In genomic region chr1:9910425-9911178, GRCh38 we compare ENCODE assay signal across 1 cellular context.
TF ChIP-seq lines count a peak whose summit lies in the region.

No MANE protein-coding gene starts in this region.

TF ChIP-seq in HepG2, 621 proteins besides CTCF, POLR2A, EP300 and RAD21 (continued from another document and continues in another):
- TF ChIP-seq, protein P1, sequence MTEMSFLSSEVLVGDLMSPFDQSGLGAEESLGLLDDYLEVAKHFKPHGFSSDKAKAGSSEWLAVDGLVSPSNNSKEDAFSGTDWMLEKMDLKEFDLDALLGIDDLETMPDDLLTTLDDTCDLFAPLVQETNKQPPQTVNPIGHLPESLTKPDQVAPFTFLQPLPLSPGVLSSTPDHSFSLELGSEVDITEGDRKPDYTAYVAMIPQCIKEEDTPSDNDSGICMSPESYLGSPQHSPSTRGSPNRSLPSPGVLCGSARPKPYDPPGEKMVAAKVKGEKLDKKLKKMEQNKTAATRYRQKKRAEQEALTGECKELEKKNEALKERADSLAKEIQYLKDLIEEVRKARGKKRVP (CRISPR knock-in tag; IDR thresholded peaks at IDR 0.05) = no peak
- no peak for TF ChIP-seq RFX1 (IDR thresholded peaks at IDR 0.05)
- TF ChIP-seq MED13 (CRISPR knock-in tag; IDR thresholded peaks at IDR 0.05) = no peak
- no peak; the same call in 1 of the 2 replicates for TF ChIP-seq ZBTB20 (CRISPR knock-in tag; IDR thresholded peaks at IDR 0.05; ENCODE audit: borderline replicate concordance, low read depth)
- TF ChIP-seq ZNF121 (CRISPR knock-in tag; IDR thresholded peaks at IDR 0.05) = no peak
- peak; percentile 51; the same call in 1 of the 2 replicates for TF ChIP-seq ZNF607 (CRISPR knock-in tag; IDR thresholded peaks at IDR 0.05; ENCODE audit: borderline replicate concordance)
- TF ChIP-seq ZBTB21 (CRISPR knock-in tag; IDR thresholded peaks at IDR 0.05) = no peak
- no peak for TF ChIP-seq HOXA7 (CRISPR knock-in tag; IDR thresholded peaks at IDR 0.05)
- TF ChIP-seq KLF9 (CRISPR knock-in tag; IDR thresholded peaks at IDR 0.05; ENCODE audit: low read depth) = no peak
- 0 out of 2 replicates have a peak, but pooled peaks have one; percentile 52 for TF ChIP-seq ZSCAN12 (CRISPR knock-in tag; IDR thresholded peaks at IDR 0.05)
- peak; percentile 56 for TF ChIP-seq HOXD1 (CRISPR knock-in tag; IDR thresholded peaks at IDR 0.05)
- TF ChIP-seq, protein P2, sequence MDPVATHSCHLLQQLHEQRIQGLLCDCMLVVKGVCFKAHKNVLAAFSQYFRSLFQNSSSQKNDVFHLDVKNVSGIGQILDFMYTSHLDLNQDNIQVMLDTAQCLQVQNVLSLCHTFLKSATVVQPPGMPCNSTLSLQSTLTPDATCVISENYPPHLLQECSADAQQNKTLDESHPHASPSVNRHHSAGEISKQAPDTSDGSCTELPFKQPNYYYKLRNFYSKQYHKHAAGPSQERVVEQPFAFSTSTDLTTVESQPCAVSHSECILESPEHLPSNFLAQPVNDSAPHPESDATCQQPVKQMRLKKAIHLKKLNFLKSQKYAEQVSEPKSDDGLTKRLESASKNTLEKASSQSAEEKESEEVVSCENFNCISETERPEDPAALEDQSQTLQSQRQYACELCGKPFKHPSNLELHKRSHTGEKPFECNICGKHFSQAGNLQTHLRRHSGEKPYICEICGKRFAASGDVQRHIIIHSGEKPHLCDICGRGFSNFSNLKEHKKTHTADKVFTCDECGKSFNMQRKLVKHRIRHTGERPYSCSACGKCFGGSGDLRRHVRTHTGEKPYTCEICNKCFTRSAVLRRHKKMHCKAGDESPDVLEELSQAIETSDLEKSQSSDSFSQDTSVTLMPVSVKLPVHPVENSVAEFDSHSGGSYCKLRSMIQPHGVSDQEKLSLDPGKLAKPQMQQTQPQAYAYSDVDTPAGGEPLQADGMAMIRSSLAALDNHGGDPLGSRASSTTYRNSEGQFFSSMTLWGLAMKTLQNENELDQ (CRISPR knock-in tag; IDR thresholded peaks at IDR 0.05; ENCODE audit: borderline replicate concordance) = no peak
- no peak for TF ChIP-seq THAP7 (CRISPR knock-in tag; IDR thresholded peaks at IDR 0.05)
- peak; percentile 70; the same call in 1 of the 2 replicates for TF ChIP-seq ZNF264 (CRISPR knock-in tag; IDR thresholded peaks at IDR 0.05)
- TF ChIP-seq, protein P3, sequence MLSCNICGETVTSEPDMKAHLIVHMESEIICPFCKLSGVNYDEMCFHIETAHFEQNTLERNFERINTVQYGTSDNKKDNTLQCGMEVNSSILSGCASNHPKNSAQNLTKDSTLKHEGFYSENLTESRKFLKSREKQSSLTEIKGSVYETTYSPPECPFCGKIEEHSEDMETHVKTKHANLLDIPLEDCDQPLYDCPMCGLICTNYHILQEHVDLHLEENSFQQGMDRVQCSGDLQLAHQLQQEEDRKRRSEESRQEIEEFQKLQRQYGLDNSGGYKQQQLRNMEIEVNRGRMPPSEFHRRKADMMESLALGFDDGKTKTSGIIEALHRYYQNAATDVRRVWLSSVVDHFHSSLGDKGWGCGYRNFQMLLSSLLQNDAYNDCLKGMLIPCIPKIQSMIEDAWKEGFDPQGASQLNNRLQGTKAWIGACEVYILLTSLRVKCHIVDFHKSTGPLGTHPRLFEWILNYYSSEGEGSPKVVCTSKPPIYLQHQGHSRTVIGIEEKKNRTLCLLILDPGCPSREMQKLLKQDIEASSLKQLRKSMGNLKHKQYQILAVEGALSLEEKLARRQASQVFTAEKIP (CRISPR knock-in tag; IDR thresholded peaks at IDR 0.05; ENCODE audit: borderline replicate concordance) = no peak
- TF ChIP-seq ZFP91 (CRISPR knock-in tag; IDR thresholded peaks at IDR 0.05; ENCODE audit: borderline replicate concordance) = no peak; the same call in 1 of the 2 replicates
- no peak for TF ChIP-seq SNAPC5 (CRISPR knock-in tag; IDR thresholded peaks at IDR 0.05; ENCODE audit: borderline replicate concordance)
- TF ChIP-seq SOX13 (IDR thresholded peaks at IDR 0.05) = no peak
- TF ChIP-seq SOX13 (CRISPR knock-in tag; conservative IDR thresholded peaks at IDR 0.05 in 1 of 2, IDR thresholded peaks at IDR 0.05 in 1 of 2) = peak in 1 of 2 experiments; percentile 8; a peak in 1 of 4 replicates
- TF ChIP-seq, protein P4, sequence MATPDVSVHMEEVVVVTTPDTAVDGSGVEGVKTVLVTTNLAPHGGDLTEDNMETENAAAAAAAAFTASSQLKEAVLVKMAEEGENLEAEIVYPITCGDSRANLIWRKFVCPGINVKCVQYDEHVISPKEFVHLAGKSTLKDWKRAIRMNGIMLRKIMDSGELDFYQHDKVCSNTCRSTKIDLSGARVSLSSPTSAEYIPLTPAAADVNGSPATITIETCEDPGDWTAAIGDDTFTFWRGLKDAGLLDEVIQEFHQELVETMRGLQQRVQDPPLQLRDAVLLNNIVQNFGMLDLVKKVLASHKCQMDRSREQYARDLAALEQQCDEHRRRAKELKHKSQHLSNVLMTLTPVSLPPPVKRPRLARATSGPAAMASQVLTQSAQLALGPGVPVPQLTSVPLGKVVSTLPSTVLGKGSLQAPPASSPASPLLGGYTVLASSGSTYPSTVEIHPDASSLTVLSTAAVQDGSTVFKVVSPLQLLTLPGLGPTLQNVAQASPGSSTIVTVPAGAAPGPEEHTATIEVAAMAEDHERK (CRISPR knock-in tag; IDR thresholded peaks at IDR 0.05; ENCODE audit: low read depth) = no peak
- no peak for TF ChIP-seq ISX (CRISPR knock-in tag; conservative IDR thresholded peaks at IDR 0.05)
- TF ChIP-seq SRY (CRISPR knock-in tag; IDR thresholded peaks at IDR 0.05) = no peak
- no peak for TF ChIP-seq RBM22 (optimal IDR thresholded peaks at IDR 0.05; ENCODE audit: low read length)
- no peak for TF ChIP-seq ZFP1 (CRISPR knock-in tag; IDR thresholded peaks at IDR 0.05)
- 0 out of 2 replicates have a peak, but pooled peaks have one; percentile 35 for TF ChIP-seq AKAP8 (CRISPR knock-in tag; IDR thresholded peaks at IDR 0.05)
- TF ChIP-seq ZZZ3 (CRISPR knock-in tag; IDR thresholded peaks at IDR 0.05; ENCODE audit: borderline replicate concordance) = no peak
- TF ChIP-seq NFIB (CRISPR knock-in tag; IDR thresholded peaks at IDR 0.05; ENCODE audit: borderline replicate concordance) = no peak
- TF ChIP-seq HOXA9 (CRISPR knock-in tag; IDR thresholded peaks at IDR 0.05; ENCODE audit: borderline replicate concordance) = no peak
- TF ChIP-seq ETV6 (CRISPR knock-in tag; conservative IDR thresholded peaks at IDR 0.05) = no peak; the same call in 1 of the 2 replicates
- TF ChIP-seq, protein P5, sequence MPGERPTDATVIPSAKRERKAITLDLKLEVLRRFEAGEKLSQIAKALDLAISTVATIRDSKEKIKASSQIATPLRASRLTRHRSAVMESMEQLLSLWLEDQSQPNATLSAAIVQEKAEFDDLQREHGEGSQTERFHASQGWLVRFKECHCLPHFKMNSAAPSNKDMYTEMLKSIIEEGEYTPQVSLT (CRISPR knock-in tag; IDR thresholded peaks at IDR 0.05; ENCODE audit: borderline replicate concordance, low read depth) = no peak
- TF ChIP-seq ZNF557 (CRISPR knock-in tag; IDR thresholded peaks at IDR 0.05) = 0 out of 2 replicates have a peak, but pooled peaks have one; percentile 75
- peak; percentile 71; the same call in 1 of the 2 replicates for TF ChIP-seq ATF7-NPFF (CRISPR knock-in tag; IDR thresholded peaks at IDR 0.05; ENCODE audit: low read depth)
- 0 out of 2 replicates have a peak, but pooled peaks have one; percentile 20 for TF ChIP-seq ETV5 (CRISPR knock-in tag; IDR thresholded peaks at IDR 0.05; ENCODE audit: borderline replicate concordance)
- TF ChIP-seq STAG1 (CRISPR knock-in tag; IDR thresholded peaks at IDR 0.05) = no peak
- TF ChIP-seq CREB3 (CRISPR knock-in tag; IDR thresholded peaks at IDR 0.05) = no peak
- TF ChIP-seq SP1 (IDR thresholded peaks at IDR 0.05) = no peak
- peak; percentile 92 for TF ChIP-seq SP1 (CRISPR knock-in tag; IDR thresholded peaks at IDR 0.05)
- TF ChIP-seq HNRNPL (IDR thresholded peaks at IDR 0.05; ENCODE audit: low read depth, low read length) = no peak
- TF ChIP-seq MBNL3 (CRISPR knock-in tag; conservative IDR thresholded peaks at IDR 0.05) = no peak
- TF ChIP-seq PRMT3 (CRISPR knock-in tag; IDR thresholded peaks at IDR 0.05; ENCODE audit: borderline replicate concordance, low read depth) = no peak
- TF ChIP-seq JUN (CRISPR knock-in tag; IDR thresholded peaks at IDR 0.05) = no peak
- no peak for TF ChIP-seq REPIN1 (CRISPR knock-in tag; IDR thresholded peaks at IDR 0.05; ENCODE audit: borderline replicate concordance, low read depth)
- no peak for TF ChIP-seq ZNF296 (CRISPR knock-in tag; conservative IDR thresholded peaks at IDR 0.05)
- TF ChIP-seq, protein P6, sequence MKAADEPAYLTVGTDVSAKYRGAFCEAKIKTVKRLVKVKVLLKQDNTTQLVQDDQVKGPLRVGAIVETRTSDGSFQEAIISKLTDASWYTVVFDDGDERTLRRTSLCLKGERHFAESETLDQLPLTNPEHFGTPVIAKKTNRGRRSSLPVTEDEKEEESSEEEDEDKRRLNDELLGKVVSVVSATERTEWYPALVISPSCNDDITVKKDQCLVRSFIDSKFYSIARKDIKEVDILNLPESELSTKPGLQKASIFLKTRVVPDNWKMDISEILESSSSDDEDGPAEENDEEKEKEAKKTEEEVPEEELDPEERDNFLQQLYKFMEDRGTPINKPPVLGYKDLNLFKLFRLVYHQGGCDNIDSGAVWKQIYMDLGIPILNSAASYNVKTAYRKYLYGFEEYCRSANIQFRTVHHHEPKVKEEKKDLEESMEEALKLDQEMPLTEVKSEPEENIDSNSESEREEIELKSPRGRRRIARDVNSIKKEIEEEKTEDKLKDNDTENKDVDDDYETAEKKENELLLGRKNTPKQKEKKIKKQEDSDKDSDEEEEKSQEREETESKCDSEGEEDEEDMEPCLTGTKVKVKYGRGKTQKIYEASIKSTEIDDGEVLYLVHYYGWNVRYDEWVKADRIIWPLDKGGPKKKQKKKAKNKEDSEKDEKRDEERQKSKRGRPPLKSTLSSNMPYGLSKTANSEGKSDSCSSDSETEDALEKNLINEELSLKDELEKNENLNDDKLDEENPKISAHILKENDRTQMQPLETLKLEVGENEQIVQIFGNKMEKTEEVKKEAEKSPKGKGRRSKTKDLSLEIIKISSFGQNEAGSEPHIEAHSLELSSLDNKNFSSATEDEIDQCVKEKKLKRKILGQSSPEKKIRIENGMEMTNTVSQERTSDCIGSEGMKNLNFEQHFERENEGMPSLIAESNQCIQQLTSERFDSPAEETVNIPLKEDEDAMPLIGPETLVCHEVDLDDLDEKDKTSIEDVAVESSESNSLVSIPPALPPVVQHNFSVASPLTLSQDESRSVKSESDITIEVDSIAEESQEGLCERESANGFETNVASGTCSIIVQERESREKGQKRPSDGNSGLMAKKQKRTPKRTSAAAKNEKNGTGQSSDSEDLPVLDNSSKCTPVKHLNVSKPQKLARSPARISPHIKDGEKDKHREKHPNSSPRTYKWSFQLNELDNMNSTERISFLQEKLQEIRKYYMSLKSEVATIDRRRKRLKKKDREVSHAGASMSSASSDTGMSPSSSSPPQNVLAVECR (CRISPR knock-in tag; IDR thresholded peaks at IDR 0.05; ENCODE audit: borderline replicate concordance) = peak; percentile 78; the same call in 1 of the 2 replicates
- TF ChIP-seq ZNF605 (CRISPR knock-in tag; IDR thresholded peaks at IDR 0.05) = peak; percentile 57
- TF ChIP-seq HMGA1 (CRISPR knock-in tag; conservative IDR thresholded peaks at IDR 0.05) = no peak
- TF ChIP-seq PHF20 (CRISPR knock-in tag; IDR thresholded peaks at IDR 0.05) = peak; percentile 41; the same call in 1 of the 2 replicates
- TF ChIP-seq HMG20A (CRISPR knock-in tag; IDR thresholded peaks at IDR 0.05; ENCODE audit: borderline replicate concordance) = no peak
- TF ChIP-seq GATAD1 (CRISPR knock-in tag; IDR thresholded peaks at IDR 0.05) = 0 out of 2 replicates have a peak, but pooled peaks have one; percentile 39
- TF ChIP-seq ZBTB46 (CRISPR knock-in tag; IDR thresholded peaks at IDR 0.05; ENCODE audit: borderline replicate concordance) = no peak
- no peak for TF ChIP-seq PAF1 (CRISPR knock-in tag; IDR thresholded peaks at IDR 0.05)
- TF ChIP-seq HES4 (CRISPR knock-in tag; IDR thresholded peaks at IDR 0.05; ENCODE audit: borderline replicate concordance) = no peak
- no peak for TF ChIP-seq BCL6 (CRISPR knock-in tag; IDR thresholded peaks at IDR 0.05)
- no peak for TF ChIP-seq NR2F1 (CRISPR knock-in tag; IDR thresholded peaks at IDR 0.05)
